Comparison of ENCODE assay signal across 8 cellular contexts in genomic region chr19:13033819-13034611, GRCh38. TPM values are rescaled to one million over a fixed set of nuclear protein-coding genes. Genes with fewer than 3 reads are reported as not detected.
A peak's percentile ranks its signal among the peaks of the same experiment; 100 is the strongest.
DNase-seq lines count a peak whose midpoint lies in the region; ATAC-seq, FAIRE-seq and TF ChIP-seq lines count a peak whose summit lies in the region.

No MANE protein-coding gene starts in this region.

- peaks cover 11% of the 10 kb centered on the region for H3K9me1 ChIP-seq in keratinocyte (ENCODE audit: control insufficient read depth, extremely low read depth, insufficient read depth, low read length)

- TF ChIP-seq CTCF in brain microvascular endothelial cell (IDR thresholded peaks at IDR 0.05; ENCODE audit: low read depth, low read length, missing control alignments): peak; percentile 90
- peak; percentile 81 to 90 (median 89) for TF ChIP-seq CTCF in keratinocyte (optimal IDR thresholded peaks at IDR 0.05 in 1 of 3, IDR thresholded peaks at IDR 0.05 in 1 of 3, conservative IDR thresholded peaks at IDR 0.05 in 1 of 3; ENCODE audit: extremely low read depth in 1 of 3, insufficient read depth in 2 of 3, low read length in 3 of 3)

- peak overlapping the region; percentile 55 for H3K4me2 ChIP-seq in keratinocyte (ENCODE audit: control insufficient read depth, extremely low read depth, insufficient read depth, low read depth, low read length)

- peak overlapping the region; percentile 56 for H3K9ac ChIP-seq in keratinocyte (ENCODE audit: control insufficient read depth, extremely low read depth, insufficient read depth, low read length)

- peaks cover 67% of the 10 kb centered on the region for H3K79me2 ChIP-seq in keratinocyte (ENCODE audit: control insufficient read depth, insufficient read depth, low read length)

- DNase-seq in DMS153 treated with DMSO at 0.1 percent for 48 hours (lab: John Stamatoyannopoulos, UW; ENCODE audit: unreplicated experiment): peak; percentile 60
- peak; percentile 79 for DNase-seq in HuH-7.5 (ENCODE audit: low spot score)
- DNase-seq in SK-MEL-5 (ENCODE audit: low read depth, low spot score): peak; percentile 69
- no peak for DNase-seq in brain microvascular endothelial cell
- DNase-seq in keratinocyte (ENCODE audit: low read depth, low spot score): no peak
- peak; percentile 47 for DNase-seq in stimulated activated CD4-positive, alpha-beta T cell treated with anti-CD3 and anti-CD28 coated beads, Interleukin-4, amount 100 ng/mL, for 24 hours

- FAIRE-seq in keratinocyte (lab: Jason Lieb, UNC): peak; percentile 92

- dilution Hi-C loops in keratinocyte (cut with MboI; ENCODE audit: extremely low pct_ligation_motif_present, low sequenced_read_pairs): no loop called here

- in situ Hi-C loops in SK-MEL-5 (cut with HindIII; ENCODE audit: low pct_unique_long_range_greater_than_20kb, low sequenced_read_pairs) (no loop called here), brain microvascular endothelial cell (cut with HindIII; ENCODE audit: low pct_ligation_motif_present, low sequenced_read_pairs) (no loop called here)

- no peaks in the 10 kb centered on the region for H3K27me3 ChIP-seq in brain microvascular endothelial cell (replicated peaks)
- no peaks in the 10 kb centered on the region for H3K27me3 ChIP-seq in keratinocyte (ENCODE audit: control insufficient read depth, extremely low read depth, insufficient read depth, low read length)

- H3K27ac ChIP-seq in brain microvascular endothelial cell (no peak overlapping the region), keratinocyte (ENCODE audit: control insufficient read depth, insufficient read depth, low read length) (peak overlapping the region; percentile 83)

- H3K4me3 ChIP-seq in brain microvascular endothelial cell (ENCODE audit: low read depth, low read length) (no peak overlapping the region), keratinocyte (ENCODE audit: control insufficient read depth in 2 of 3, extremely low read depth in 1 of 3, insufficient read depth in 2 of 3, low read depth in 1 of 3, low read length in 3 of 3) (peak overlapping the region in 1 of 3 experiments; percentile 19)

- H4K20me1 ChIP-seq in keratinocyte (ENCODE audit: control insufficient read depth, extremely low read depth, insufficient read depth, low read length): no peaks in the 10 kb centered on the region

- peaks cover 100% of the 10 kb centered on the region for H3K4me1 ChIP-seq in keratinocyte (ENCODE audit: control insufficient read depth, extremely low read depth, insufficient read depth, low read length)

- ATAC-seq in HG02759 (IDR thresholded peaks at IDR 0.05; ENCODE audit: unreplicated experiment): no peak
- no peak for ATAC-seq in HG03354 (IDR thresholded peaks at IDR 0.05; ENCODE audit: poor library complexity, severe bottlenecking, unreplicated experiment)

- no peaks in the 10 kb centered on the region for H3K9me3 ChIP-seq in keratinocyte (ENCODE audit: control insufficient read depth, low read depth, low read length)

- H2AFZ ChIP-seq in keratinocyte (ENCODE audit: control insufficient read depth, low read length): no peak overlapping the region

- H3K36me3 ChIP-seq in brain microvascular endothelial cell (replicated peaks): no peaks in the 10 kb centered on the region
- peaks cover 0 to 21% of the 10 kb centered on the region in 2 experiments for H3K36me3 ChIP-seq in keratinocyte (ENCODE audit: control insufficient read depth in 2 of 2, extremely low read depth in 1 of 2, insufficient read depth in 2 of 2, low read length in 2 of 2)

RNA-seq across cellular contexts. Expression of gene NFIX, which starts 38.7 kb away (rescaled TPM):
- total RNA-seq in SK-MEL-5 (2014; rRNA removed; shearing (Covaris generic)): 4.2 and 4.9 TPM in 2 replicates
- polyA plus RNA-seq in SK-MEL-5 (2015; cell fraction: cytosol; rRNA removed): 32.6 and 37.8 TPM in 2 replicates
- 5.6 and 13.1 TPM in 2 replicates for polyA plus RNA-seq in SK-MEL-5 (2015; cell fraction: nucleus; rRNA removed)
- polyA plus RNA-seq in keratinocyte: 3.1 to 21.4 TPM (median 5.2 TPM) in 3 replicates
- polyA plus RNA-seq in keratinocyte (2011; ENCODE audit: low read depth): 13.1 TPM
- 8.8 and 19.1 TPM in 2 replicates for polyA plus RNA-seq in keratinocyte (2011; cell fraction: cytosol; rRNA removed)
- polyA plus RNA-seq in keratinocyte (2011; cell fraction: nucleus; rRNA removed): 16.8 and 22.7 TPM in 2 replicates
- polyA plus RNA-seq in keratinocyte (2012; ENCODE audit: low replicate concordance): 11.9 and 50.9 TPM in 2 replicates
- 8.7 to 101 TPM (median 9.2 TPM) in 3 replicates for polyA minus RNA-seq in keratinocyte
- 22.1 TPM for polyA minus RNA-seq in keratinocyte (2011; cell fraction: cytosol; rRNA and poly(A)+ RNA removed)
- 9.8 and 16.2 TPM in 2 replicates for polyA minus RNA-seq in keratinocyte (2011; cell fraction: nucleus; rRNA and poly(A)+ RNA removed)

Comparison
In these comparisons a context has a peak if more than half of its experiments do, and no peak if none do; other contexts are left out.
1. DNase-seq: peak in DMS153 treated with DMSO at 0.1 percent for 48 hours (single experiment), HuH-7.5 (single experiment), SK-MEL-5 (single experiment) and stimulated activated CD4-positive, alpha-beta T cell treated with anti-CD3 and anti-CD28 coated beads, Interleukin-4, amount 100 ng/mL, for 24 hours (single experiment); none in brain microvascular endothelial cell (single experiment) and keratinocyte (single experiment).